8 cellular contexts compared by ENCODE assay signal in genomic region chr19:32691952-32692726, GRCh38. TPM values are rescaled to one million over a fixed set of nuclear protein-coding genes. Genes with fewer than 3 reads are reported as not detected.
DNase-seq lines count a peak whose midpoint lies in the region; ATAC-seq, FAIRE-seq and TF ChIP-seq lines count a peak whose summit lies in the region.

No MANE protein-coding gene starts in this region.

- TF ChIP-seq CTCF in bronchial epithelial cell (IDR thresholded peaks at IDR 0.05; ENCODE audit: insufficient read depth, low read length, severe bottlenecking): no peak

- no peak for FAIRE-seq in bronchial epithelial cell (lab: Jason Lieb, UNC)

- no peaks in the 10 kb centered on the region for H3K36me3 ChIP-seq in HUES48 (ENCODE audit: control insufficient read depth, insufficient read depth, low read length)
- H3K36me3 ChIP-seq in bronchial epithelial cell (ENCODE audit: control insufficient read depth, insufficient read depth, low read length): peaks cover 5% of the 10 kb centered on the region

- H3K27ac ChIP-seq in HUES48 (ENCODE audit: low read depth, low read length): no peak overlapping the region

- H3K4me3 ChIP-seq in HUES48 (ENCODE audit: low read depth, low read length) (peak overlapping the region; percentile 54), bronchial epithelial cell (ENCODE audit: low read depth, low read length) (peak overlapping the region; percentile 72), skeletal muscle cell (ENCODE audit: low read depth, low read length) (peak overlapping the region; percentile 68)

- DNase-seq in GM04503 (ENCODE audit: low read depth) (peak; percentile 30), T-helper 9 cell (peak; percentile 26), bronchial epithelial cell (ENCODE audit: low read depth) (peak; percentile 50), iPS-NIHi7 (ENCODE audit: extremely low spot score) (peak; percentile 48), skeletal muscle cell (ENCODE audit: low read depth) (peak; percentile 43), cerebellar nuclear complex (lab: John Stamatoyannopoulos, UW) (no peak)

- peak overlapping the region; percentile 55; the same call in 1 of the 2 replicates for H3K9ac ChIP-seq in HUES48 (ENCODE audit: low read depth, low read length)

- H3K9me3 ChIP-seq in HUES48 (ENCODE audit: control insufficient read depth, insufficient read depth, low read length): no peaks in the 10 kb centered on the region

- H3K27me3 ChIP-seq in HUES48 (ENCODE audit: control insufficient read depth, insufficient read depth, low read length): peaks cover 13% of the 10 kb centered on the region
- no peaks in the 10 kb centered on the region for H3K27me3 ChIP-seq in bronchial epithelial cell (ENCODE audit: control insufficient read depth, insufficient read depth, low read length)

- peak; percentile 62 for ATAC-seq in GM21515 (IDR thresholded peaks at IDR 0.05; ENCODE audit: unreplicated experiment)

- H3K4me1 ChIP-seq in HUES48 (ENCODE audit: control insufficient read depth, insufficient read depth, low read length): 0 out of 2 replicates have a peak, but pooled peaks cover 3% of the 10 kb centered on the region

RNA-seq across cellular contexts. Expression of gene NUDT19, which starts 0.5 kb away (rescaled TPM):
- 5.5 and 7.3 TPM in 2 replicates for total RNA-seq in bronchial epithelial cell

RNA-seq across cellular contexts. Expression of gene RGS9BP, which starts 16.5 kb away (rescaled TPM):
- 0.79 and 0.90 TPM in 2 replicates for total RNA-seq in bronchial epithelial cell

RNA-seq across cellular contexts. Expression of gene ANKRD27, which starts 17.2 kb away (rescaled TPM):
- total RNA-seq in bronchial epithelial cell: 37.6 and 53.3 TPM in 2 replicates

RNA-seq across cellular contexts. Expression of gene TDRD12, which starts 27.4 kb away (rescaled TPM):
- total RNA-seq in bronchial epithelial cell: 0.13 and 1.6 TPM in 2 replicates

Comparison
In these comparisons a context has a peak if more than half of its experiments do, and no peak if none do; other contexts are left out.
1. DNase-seq: peak in GM04503 (single experiment), T-helper 9 cell (single experiment), bronchial epithelial cell (single experiment), iPS-NIHi7 (single experiment) and skeletal muscle cell (single experiment); none in cerebellar nuclear complex (0 of 2).
2. Peak in every context shown above with its lines, with median percentiles within 50 percentile points of each other: H3K4me3 ChIP-seq.